In the genomic region with DNA sequence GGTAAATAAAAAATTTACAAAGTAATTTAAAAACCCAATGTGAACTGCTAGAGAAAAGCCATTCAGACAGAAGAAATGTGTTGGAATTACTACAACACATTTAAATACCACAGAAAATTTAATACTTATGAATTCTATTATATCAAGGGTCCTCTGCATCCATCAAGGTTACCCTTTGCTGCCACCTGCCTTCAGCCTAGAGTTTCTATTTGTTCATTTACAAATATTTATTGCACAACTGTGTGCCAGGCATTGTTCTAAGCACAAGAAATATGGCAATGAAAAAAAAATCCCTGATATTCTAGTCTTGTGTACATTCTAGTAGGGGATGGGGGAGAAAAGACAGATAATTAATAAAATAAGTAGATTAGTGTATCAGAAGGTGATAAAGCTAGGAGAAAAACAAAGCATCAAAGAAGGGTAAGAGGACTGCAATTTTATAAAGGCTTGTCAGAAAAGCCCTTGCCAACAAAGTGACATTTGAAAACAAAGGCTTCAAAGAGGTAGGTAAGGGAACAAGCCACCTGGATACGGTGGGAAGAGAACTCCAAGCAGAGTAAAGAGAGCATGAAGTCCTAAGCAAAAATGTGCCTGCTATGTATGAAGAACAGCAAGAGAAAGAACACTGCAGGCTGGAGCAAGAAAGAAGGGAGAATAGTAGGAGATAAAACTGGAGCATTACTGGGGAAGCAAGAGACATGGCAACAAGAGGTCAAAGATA, we compare ENCODE assay signal across 10 cellular contexts. TPM values are rescaled to one million over a fixed set of nuclear protein-coding genes. Genes with fewer than 3 reads are reported as not detected.
DNase-seq lines count a peak whose midpoint lies in the region; ATAC-seq and TF ChIP-seq lines count a peak whose summit lies in the region.
"Had no signal": no experiment of that assay in that cellular context is flagged by ENCODE, and none has a peak within 500 bp of the region (broad histone marks: within the 10 kb centered on the region; RNA-seq: fewer than 3 reads in every experiment).

No MANE protein-coding gene starts in this region.

- H3K9me3 ChIP-seq in left ventricle myocardium inferior (replicated peaks), result no peaks in the 10 kb centered on the region
- no peaks in the 10 kb centered on the region for H3K9me3 ChIP-seq in PC-3 (ENCODE audit: low read length)
- no peaks in the 10 kb centered on the region for H3K9me3 ChIP-seq in Karpas-422 (ENCODE audit: low read length)

- H3F3A ChIP-seq in PC-3 (ENCODE audit: low read length, unreplicated experiment), result no peaks in the 10 kb centered on the region

- H3K27me3 ChIP-seq in left ventricle myocardium inferior (ENCODE audit: low read depth) (no peaks in the 10 kb centered on the region), PC-3 (ENCODE audit: low read length) (no peaks in the 10 kb centered on the region), Karpas-422 (ENCODE audit: low read length) (no peaks in the 10 kb centered on the region)

- no peak overlapping the region for H3K9ac ChIP-seq in PC-3 (ENCODE audit: low read length)
- no peak overlapping the region for H3K9ac ChIP-seq in Karpas-422 (ENCODE audit: low read length)

- H3K27ac ChIP-seq in left ventricle myocardium inferior (replicated peaks) (no peak overlapping the region), PC-3 (ENCODE audit: low read length) (no peak overlapping the region), Karpas-422 (ENCODE audit: low read length) (no peak overlapping the region)

- CTCF ChIA-PET in PC-3 (lab: Charles Lee), result no interaction called here

- intact Hi-C loops in left ventricle myocardium inferior (cut with micrococcal nuclease), result no loop called here
- intact Hi-C loops in left ventricle myocardium superior (cut with micrococcal nuclease), result no loop called here
- intact Hi-C loops in PC-3 (cut with micrococcal nuclease), result no loop called here

- no peaks in the 10 kb centered on the region for H3K4me1 ChIP-seq in left ventricle myocardium inferior
- H3K4me1 ChIP-seq in PC-3 (ENCODE audit: insufficient read depth, low read length), result no peaks in the 10 kb centered on the region
- no peaks in the 10 kb centered on the region for H3K4me1 ChIP-seq in Karpas-422 (ENCODE audit: low read length)

- H3K79me2 ChIP-seq in PC-3 (ENCODE audit: low read length), result no peaks in the 10 kb centered on the region
- peaks cover 18% of the 10 kb centered on the region for H3K79me2 ChIP-seq in Karpas-422 (ENCODE audit: low read length)

- DNase-seq in left ventricle myocardium inferior (no peak), left ventricle myocardium superior (no peak), PC-3 (peak; percentile 33), fibroblast of pulmonary artery (ENCODE audit: low read depth) (peak; percentile 55), Karpas-422 (no peak), foreskin fibroblast (no peak)
- no peak for DNase-seq in activated CD4-positive, CD25-positive, alpha-beta regulatory T cell (lab: John Stamatoyannopoulos, UW)
- no peak for DNase-seq in activated CD8-positive, alpha-beta memory T cell treated with anti-CD3 and anti-CD28 coated beads for 24 hours
- DNase-seq: DMS153; stimulated activated naive B cell treated with anti-CD40 and anti-IgM and Interleukin-4, amounts not matched to agents 10 μg/mL and 1 μg/mL and 100 μg/mL, for 72 hours had no signal

- H3K4me2 ChIP-seq in PC-3 (ENCODE audit: low read length) (no peak overlapping the region), Karpas-422 (ENCODE audit: low read depth, low read length, poor library complexity, severe bottlenecking) (no peak overlapping the region)

- H4K20me1 ChIP-seq in PC-3 (ENCODE audit: low read length) (no peaks in the 10 kb centered on the region), Karpas-422 (ENCODE audit: insufficient read depth, low read depth, low read length) (no peaks in the 10 kb centered on the region)

- H3K9me2 ChIP-seq in PC-3 (replicated peaks; ENCODE audit: low read length) (no peaks in the 10 kb centered on the region), Karpas-422 (replicated peaks; ENCODE audit: insufficient read depth, low read length) (no peaks in the 10 kb centered on the region)

- H3K4me3 ChIP-seq in left ventricle myocardium inferior (no peak overlapping the region), PC-3 (ENCODE audit: low read length) (no peak overlapping the region), fibroblast of pulmonary artery (replicated peaks; ENCODE audit: low read depth, low read length) (no peak overlapping the region), Karpas-422 (ENCODE audit: low read length) (no peak overlapping the region), foreskin fibroblast (ENCODE audit: low read depth in 1 of 2, low read length in 2 of 2) (no peak overlapping the region)

- TF ChIP-seq CTCF in left ventricle myocardium inferior (IDR thresholded peaks at IDR 0.05; ENCODE audit: borderline replicate concordance) (peak; percentile 33), PC-3 (conservative IDR thresholded peaks at IDR 0.05; ENCODE audit: low read depth, low read length) (peak; percentile 39; the same call in 1 of the 2 replicates), fibroblast of pulmonary artery (IDR thresholded peaks at IDR 0.05; ENCODE audit: low read length, missing control alignments) (peak; percentile 36), foreskin fibroblast (IDR thresholded peaks at IDR 0.05; ENCODE audit: low read depth, low read length) (no peak)

- POLR2A ChIA-PET in PC-3 (lab: Charles Lee; ENCODE audit: unreplicated experiment), result no interaction called here

- no TSS peak for BruUV-seq in PC-3 (replicated peaks; lab: Mats Ljungman, UMichigan)

- no peak overlapping the region for H2AFZ ChIP-seq in PC-3 (ENCODE audit: low read length)
- H2AFZ ChIP-seq in Karpas-422 (ENCODE audit: low read length), result no peak overlapping the region

- H3K36me3 ChIP-seq in left ventricle myocardium inferior (peaks cover 95% of the 10 kb centered on the region), PC-3 (ENCODE audit: low read depth, low read length) (peaks cover 35% of the 10 kb centered on the region), Karpas-422 (ENCODE audit: insufficient read depth, low read length) (peaks cover 72% of the 10 kb centered on the region; the same call in 1 of the 2 replicates)

- ATAC-seq in left ventricle myocardium superior (no peak), PC-3 (no peak)
- ATAC-seq: stimulated activated naive B cell treated with anti-CD40 and anti-IgM and Interleukin-4, amounts not matched to agents 10 μg/mL and 1 μg/mL and 100 μg/mL, for 72 hours had no signal

RNA-seq across cellular contexts. Expression of a gene that starts 59.1 kb away (rescaled TPM):
- total RNA-seq in left ventricle myocardium inferior, result 1.8 TPM
- total RNA-seq in left ventricle myocardium superior, result 1.9 TPM
- not detected in 2 replicates for total RNA-seq in PC-3 (2014; rRNA removed)
- total RNA-seq in Karpas-422 (2014; rRNA removed; shearing (Covaris generic); ENCODE audit: low replicate concordance), result not detected in 2 replicates

Comparison
In these comparisons a context has a peak if more than half of its experiments do, and no peak if none do; other contexts are left out.
1. DNase-seq: peak in PC-3 (single experiment) and fibroblast of pulmonary artery (single experiment); none in left ventricle myocardium inferior (single experiment), left ventricle myocardium superior (single experiment), activated CD4-positive, CD25-positive, alpha-beta regulatory T cell (0 of 4), activated CD8-positive, alpha-beta memory T cell treated with anti-CD3 and anti-CD28 coated beads for 24 hours (single experiment), Karpas-422 (single experiment) and foreskin fibroblast (0 of 2).